Comparison of ENCODE assay signal across 8 cellular contexts in the genomic region with DNA sequence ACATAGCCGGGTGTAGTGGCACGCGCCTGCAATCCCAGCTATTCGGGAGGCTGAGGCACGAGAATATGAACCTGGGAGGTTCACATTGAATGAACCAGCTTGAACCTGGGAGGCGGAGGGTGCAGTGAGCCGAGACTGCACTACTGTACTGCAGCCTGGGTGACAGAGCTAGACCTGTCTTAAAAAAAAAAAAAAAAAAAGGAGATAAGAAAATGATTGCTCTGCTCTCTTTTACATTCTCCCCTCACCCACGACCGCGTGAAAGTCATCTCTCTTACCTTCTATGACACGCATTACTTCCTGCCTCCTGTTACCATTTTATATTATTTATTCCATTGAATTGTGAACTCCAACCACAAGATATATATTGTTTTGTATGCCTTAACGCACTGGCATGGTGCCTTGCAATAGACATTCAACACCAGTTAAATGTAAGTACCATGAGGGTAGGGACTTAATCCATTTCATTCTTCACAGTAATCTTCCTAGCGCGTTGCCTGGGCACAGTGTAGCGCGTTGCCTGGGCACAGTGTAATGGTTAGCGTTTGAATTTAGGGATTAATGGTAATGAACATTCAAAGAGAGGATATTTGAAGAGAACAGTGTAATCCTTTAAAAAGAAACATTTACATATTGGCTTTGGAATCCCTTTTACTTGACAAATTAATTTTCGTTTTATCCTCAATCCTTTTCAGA. TPM values are rescaled to one million over a fixed set of nuclear protein-coding genes. Genes with fewer than 3 reads are reported as not detected.
DNase-seq lines count a peak whose midpoint lies in the region; ATAC-seq and TF ChIP-seq lines count a peak whose summit lies in the region.

No MANE protein-coding gene starts in this region.

- TF ChIP-seq POLR2A in right lobe of liver (IDR thresholded peaks at IDR 0.05): no peak

- H3K27me3 ChIP-seq in OCI-LY1 (ENCODE audit: insufficient read depth, low read length) (no peaks in the 10 kb centered on the region), right lobe of liver (no peaks in the 10 kb centered on the region), stomach smooth muscle (ENCODE audit: control insufficient read depth in 1 of 2, insufficient read depth in 2 of 2, low read length in 2 of 2) (no peaks in the 10 kb centered on the region)

- no peaks in the 10 kb centered on the region for H3F3A ChIP-seq in OCI-LY1 (ENCODE audit: insufficient read depth, low read length)

- H3K27ac ChIP-seq in OCI-LY1 (ENCODE audit: low read depth, low read length, poor library complexity, severe bottlenecking): peak overlapping the region; percentile 84
- peak overlapping the region in 2 of 3 donors; percentile 91 to 98 for H3K27ac ChIP-seq in right lobe of liver
- no peak overlapping the region for H3K27ac ChIP-seq in stomach smooth muscle (ENCODE audit: low read length)

- H3K36me3 ChIP-seq in OCI-LY1 (ENCODE audit: insufficient read depth, low read length) (peaks cover 13% of the 10 kb centered on the region), right lobe of liver (no peaks in the 10 kb centered on the region), stomach smooth muscle (ENCODE audit: control insufficient read depth in 2 of 2, insufficient read depth in 2 of 2, low read length in 2 of 2) (no peaks in the 10 kb centered on the region)

- H3K9me3 ChIP-seq in OCI-LY1 (ENCODE audit: low read length) (no peaks in the 10 kb centered on the region), right lobe of liver (no peaks in the 10 kb centered on the region), stomach smooth muscle (ENCODE audit: control insufficient read depth in 2 of 2, low read length in 2 of 2) (no peaks in the 10 kb centered on the region)

- peaks cover 35% of the 10 kb centered on the region for H3K36me3 Mint-ChIP-seq in activated naive CD4-positive, alpha-beta T cell treated with anti-CD3 and anti-CD28 coated beads for 36 hours (ENCODE audit: low read depth)

- H3K79me2 ChIP-seq in OCI-LY1 (ENCODE audit: insufficient read depth, low read length): peaks cover 71% of the 10 kb centered on the region

- peak overlapping the region; percentile 83 for H3K4me2 ChIP-seq in OCI-LY1 (ENCODE audit: low read length)

- peak overlapping the region; percentile 91 for H3K4me3 Mint-ChIP-seq in activated naive CD4-positive, alpha-beta T cell treated with anti-CD3 and anti-CD28 coated beads for 36 hours

- TF ChIP-seq CTCF in OCI-LY1 (IDR thresholded peaks at IDR 0.05; ENCODE audit: low read length) (no peak), right lobe of liver (IDR thresholded peaks at IDR 0.05) (no peak)

- H3K9me2 ChIP-seq in OCI-LY1 (ENCODE audit: low read depth, low read length): no peaks in the 10 kb centered on the region

- peaks cover 54% of the 10 kb centered on the region for H3K4me1 Mint-ChIP-seq in activated naive CD4-positive, alpha-beta T cell treated with anti-CD3 and anti-CD28 coated beads for 36 hours (ENCODE audit: low read depth)

- no peak for ATAC-seq in right lobe of liver
- no peak for ATAC-seq in HG03097 (IDR thresholded peaks at IDR 0.05; ENCODE audit: low FRiP score, unreplicated experiment)

- H4K20me1 ChIP-seq in OCI-LY1 (ENCODE audit: insufficient read depth, low read length): no peaks in the 10 kb centered on the region

- no peaks in the 10 kb centered on the region for H3K9me3 Mint-ChIP-seq in activated naive CD4-positive, alpha-beta T cell treated with anti-CD3 and anti-CD28 coated beads for 36 hours

- peak overlapping the region; percentile 83 for H3K4me3 ChIP-seq in OCI-LY1 (ENCODE audit: low read depth, low read length, poor library complexity, severe bottlenecking)
- peak overlapping the region; percentile 72 to 78 (median 78) for H3K4me3 ChIP-seq in right lobe of liver
- H3K4me3 ChIP-seq in stomach smooth muscle (ENCODE audit: low read length in 2 of 2): peak overlapping the region; percentile 54 to 90

- DNase-seq in activated naive CD4-positive, alpha-beta T cell treated with anti-CD3 and anti-CD28 coated beads for 36 hours: peak; percentile 64
- no peak for DNase-seq in right lobe of liver
- no peak for DNase-seq in NCI-H2029 (lab: John Stamatoyannopoulos, UW)
- no peak for DNase-seq in NCI-H2171 treated with DMSO at 0.1 percent for 48 hours (lab: John Stamatoyannopoulos, UW)
- no peak for DNase-seq in C1 segment of cervical spinal cord (lab: John Stamatoyannopoulos, UW)

- CTCF ChIA-PET in activated naive CD4-positive, alpha-beta T cell treated with anti-CD3 and anti-CD28 coated beads for 36 hours (lab: Charles Lee): interaction anchor here (0.7 to 1.0 kb wide), 4 partner anchors 8 to 240 kb away, joined by 3 to 4 read pairs (median 3); no protein-coding TSS in a partner anchor

- H3K27me3 Mint-ChIP-seq in activated naive CD4-positive, alpha-beta T cell treated with anti-CD3 and anti-CD28 coated beads for 36 hours (ENCODE audit: low read depth): no peaks in the 10 kb centered on the region

- H3K27ac Mint-ChIP-seq in activated naive CD4-positive, alpha-beta T cell treated with anti-CD3 and anti-CD28 coated beads for 36 hours: peak overlapping the region; percentile 98

- H3K9ac ChIP-seq in OCI-LY1 (ENCODE audit: low read length): peak overlapping the region; percentile 91
- peak overlapping the region in 1 of 2 donors; percentile 87 for H3K9ac ChIP-seq in stomach smooth muscle (ENCODE audit: low read length in 2 of 2)

- intact Hi-C loops in activated naive CD4-positive, alpha-beta T cell treated with anti-CD3 and anti-CD28 coated beads for 36 hours (cut with micrococcal nuclease): loop anchor here (2.0 to 10.0 kb wide), 6 partner anchors 27 to 569 kb away; partner anchors contain the start of gene SLC35E3
- intact Hi-C loops in right lobe of liver (cut with DNase I): no loop called here

- WGBS in right lobe of liver (ENCODE audit: insufficient coverage, low coverage, low lambda C conversion rate, missing lambda C conversion rate): 74% methylated on average over 18 of the region's 18 CpGs

- H3K4me1 ChIP-seq in OCI-LY1 (ENCODE audit: insufficient read depth, low read length, severe bottlenecking) (peaks cover 63% of the 10 kb centered on the region), right lobe of liver (peaks cover 0 to 49% (median 6%) of the 10 kb centered on the region in 4 donors), stomach smooth muscle (ENCODE audit: control insufficient read depth, insufficient read depth, low read length) (peaks cover 14% of the 10 kb centered on the region)

- H2AFZ ChIP-seq in OCI-LY1 (ENCODE audit: low read length): no peak overlapping the region

RNA-seq across cellular contexts. Expression of gene RAP1B, which starts 2.7 kb away (rescaled TPM):
- 100 to 1,000 TPM; 170 TPM for total RNA-seq in activated naive CD4-positive, alpha-beta T cell treated with anti-CD3 and anti-CD28 coated beads for 36 hours
- total RNA-seq in right lobe of liver: 100 to 1,000 TPM in 1 of 6 experiments, 10 to 100 TPM in 5; 49.7 to 120 (median 64.3) TPM
